1 cellular context compared by ENCODE assay signal in the genomic region with DNA sequence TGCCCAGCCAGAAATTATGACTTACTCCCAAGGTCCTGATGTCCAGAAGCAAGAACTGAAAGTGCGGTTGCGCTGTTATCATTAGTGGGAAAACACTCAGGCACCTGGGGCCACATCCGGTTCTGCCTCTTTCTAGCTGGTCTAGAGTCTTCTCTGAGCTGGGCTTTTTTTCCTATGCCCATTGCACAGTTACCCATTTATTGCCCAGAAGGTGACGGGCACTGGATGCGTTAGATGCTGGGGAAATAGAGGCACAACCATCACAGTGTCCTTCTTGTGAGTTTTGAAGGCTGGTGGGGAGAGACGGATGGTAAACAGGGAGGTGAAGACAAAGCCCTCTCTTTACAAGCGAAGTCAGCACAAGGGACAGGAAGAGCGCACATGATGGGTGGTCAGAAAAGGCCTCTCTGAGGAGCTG.
TF ChIP-seq lines count a peak whose summit lies in the region.

No MANE protein-coding gene starts in this region.

TF ChIP-seq in GM12878, 131 proteins besides CTCF, POLR2A, EP300 and RAD21 (continues in another document):
- TF ChIP-seq, protein P1, sequence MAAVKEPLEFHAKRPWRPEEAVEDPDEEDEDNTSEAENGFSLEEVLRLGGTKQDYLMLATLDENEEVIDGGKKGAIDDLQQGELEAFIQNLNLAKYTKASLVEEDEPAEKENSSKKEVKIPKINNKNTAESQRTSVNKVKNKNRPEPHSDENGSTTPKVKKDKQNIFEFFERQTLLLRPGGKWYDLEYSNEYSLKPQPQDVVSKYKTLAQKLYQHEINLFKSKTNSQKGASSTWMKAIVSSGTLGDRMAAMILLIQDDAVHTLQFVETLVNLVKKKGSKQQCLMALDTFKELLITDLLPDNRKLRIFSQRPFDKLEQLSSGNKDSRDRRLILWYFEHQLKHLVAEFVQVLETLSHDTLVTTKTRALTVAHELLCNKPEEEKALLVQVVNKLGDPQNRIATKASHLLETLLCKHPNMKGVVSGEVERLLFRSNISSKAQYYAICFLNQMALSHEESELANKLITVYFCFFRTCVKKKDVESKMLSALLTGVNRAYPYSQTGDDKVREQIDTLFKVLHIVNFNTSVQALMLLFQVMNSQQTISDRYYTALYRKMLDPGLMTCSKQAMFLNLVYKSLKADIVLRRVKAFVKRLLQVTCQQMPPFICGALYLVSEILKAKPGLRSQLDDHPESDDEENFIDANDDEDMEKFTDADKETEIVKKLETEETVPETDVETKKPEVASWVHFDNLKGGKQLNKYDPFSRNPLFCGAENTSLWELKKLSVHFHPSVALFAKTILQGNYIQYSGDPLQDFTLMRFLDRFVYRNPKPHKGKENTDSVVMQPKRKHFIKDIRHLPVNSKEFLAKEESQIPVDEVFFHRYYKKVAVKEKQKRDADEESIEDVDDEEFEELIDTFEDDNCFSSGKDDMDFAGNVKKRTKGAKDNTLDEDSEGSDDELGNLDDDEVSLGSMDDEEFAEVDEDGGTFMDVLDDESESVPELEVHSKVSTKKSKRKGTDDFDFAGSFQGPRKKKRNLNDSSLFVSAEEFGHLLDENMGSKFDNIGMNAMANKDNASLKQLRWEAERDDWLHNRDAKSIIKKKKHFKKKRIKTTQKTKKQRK (IDR thresholded peaks at IDR 0.05; ENCODE audit: low read depth, low read length), result no peak
- TF ChIP-seq WRNIP1 (IDR thresholded peaks at IDR 0.05; ENCODE audit: borderline replicate concordance, low read depth, low read length) (0 out of 2 replicates have a peak, but pooled peaks have one; percentile 65), TCF12 (IDR thresholded peaks at IDR 0.05; ENCODE audit: low read depth, low read length) (peak; percentile 92; the same call in 1 of the 2 replicates), GATAD2B (conservative IDR thresholded peaks at IDR 0.05; ENCODE audit: low read depth) (peak; percentile 88), SUZ12 (IDR thresholded peaks at IDR 0.05; ENCODE audit: unreplicated experiment) (no peak), BACH1 (IDR thresholded peaks at IDR 0.05; ENCODE audit: borderline replicate concordance) (peak; percentile 49; the same call in 1 of the 2 replicates), MEF2A (IDR thresholded peaks at IDR 0.05; ENCODE audit: insufficient read depth, low read depth, low read length) (0 out of 2 replicates have a peak, but pooled peaks have one; percentile 58), EED (IDR thresholded peaks at IDR 0.05; ENCODE audit: low read depth) (peak; percentile 99), POLR2AphosphoS5 (IDR thresholded peaks at IDR 0.05; ENCODE audit: low read length) (peak; percentile 16; the same call in 1 of the 2 replicates), BCL11A (IDR thresholded peaks at IDR 0.05; ENCODE audit: low read depth, low read length) (peak; percentile 94), ZNF217 (IDR thresholded peaks at IDR 0.05) (no peak), MTA3 (IDR thresholded peaks at IDR 0.05; ENCODE audit: borderline replicate concordance, low read length) (no peak), SIX5 (IDR thresholded peaks at IDR 0.05; ENCODE audit: low read depth, low read length, severe bottlenecking) (no peak), SRF (IDR thresholded peaks at IDR 0.05; ENCODE audit: low read depth in 2 of 2, low read length in 2 of 2) (0 out of 4 replicates have a peak, but pooled peaks of 1 of the 2 experiments have one; percentile 21), JUNB (IDR thresholded peaks at IDR 0.05) (0 out of 2 replicates have a peak, but pooled peaks have one; percentile 4), BMI1 (IDR thresholded peaks at IDR 0.05; ENCODE audit: borderline replicate concordance) (no peak), CHD1 (IDR thresholded peaks at IDR 0.05; ENCODE audit: low read depth, low read length) (0 out of 2 replicates have a peak, but pooled peaks have one; percentile 26), ZNF384 (IDR thresholded peaks at IDR 0.05; ENCODE audit: borderline replicate concordance, low read depth, low read length) (no peak), NR2F1 (conservative IDR thresholded peaks at IDR 0.05) (no peak; the same call in 1 of the 2 replicates), CREM (IDR thresholded peaks at IDR 0.05; ENCODE audit: low read depth) (no peak), SMAD1 (IDR thresholded peaks at IDR 0.05; ENCODE audit: low read depth, partially characterized antibody) (no peak), IKZF2 (IDR thresholded peaks at IDR 0.05) (peak; percentile 95 to 97), TCF3 (IDR thresholded peaks at IDR 0.05; ENCODE audit: borderline replicate concordance, insufficient read depth, low read depth, low read length) (peak; percentile 89), HDGF (IDR thresholded peaks at IDR 0.05) (peak; percentile 76; the same call in 1 of the 2 replicates), IRF4 (IDR thresholded peaks at IDR 0.05; ENCODE audit: low read depth, low read length) (peak; percentile 68), MEF2B (IDR thresholded peaks at IDR 0.05; ENCODE audit: partially characterized antibody, poor library complexity, severe bottlenecking) (peak; percentile 25), SMAD5 (IDR thresholded peaks at IDR 0.05; ENCODE audit: low read depth) (no peak)
- TF ChIP-seq, protein P2, sequence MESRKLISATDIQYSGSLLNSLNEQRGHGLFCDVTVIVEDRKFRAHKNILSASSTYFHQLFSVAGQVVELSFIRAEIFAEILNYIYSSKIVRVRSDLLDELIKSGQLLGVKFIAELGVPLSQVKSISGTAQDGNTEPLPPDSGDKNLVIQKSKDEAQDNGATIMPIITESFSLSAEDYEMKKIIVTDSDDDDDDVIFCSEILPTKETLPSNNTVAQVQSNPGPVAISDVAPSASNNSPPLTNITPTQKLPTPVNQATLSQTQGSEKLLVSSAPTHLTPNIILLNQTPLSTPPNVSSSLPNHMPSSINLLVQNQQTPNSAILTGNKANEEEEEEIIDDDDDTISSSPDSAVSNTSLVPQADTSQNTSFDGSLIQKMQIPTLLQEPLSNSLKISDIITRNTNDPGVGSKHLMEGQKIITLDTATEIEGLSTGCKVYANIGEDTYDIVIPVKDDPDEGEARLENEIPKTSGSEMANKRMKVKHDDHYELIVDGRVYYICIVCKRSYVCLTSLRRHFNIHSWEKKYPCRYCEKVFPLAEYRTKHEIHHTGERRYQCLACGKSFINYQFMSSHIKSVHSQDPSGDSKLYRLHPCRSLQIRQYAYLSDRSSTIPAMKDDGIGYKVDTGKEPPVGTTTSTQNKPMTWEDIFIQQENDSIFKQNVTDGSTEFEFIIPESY (IDR thresholded peaks at IDR 0.05), result no peak
- TF ChIP-seq, protein P3, sequence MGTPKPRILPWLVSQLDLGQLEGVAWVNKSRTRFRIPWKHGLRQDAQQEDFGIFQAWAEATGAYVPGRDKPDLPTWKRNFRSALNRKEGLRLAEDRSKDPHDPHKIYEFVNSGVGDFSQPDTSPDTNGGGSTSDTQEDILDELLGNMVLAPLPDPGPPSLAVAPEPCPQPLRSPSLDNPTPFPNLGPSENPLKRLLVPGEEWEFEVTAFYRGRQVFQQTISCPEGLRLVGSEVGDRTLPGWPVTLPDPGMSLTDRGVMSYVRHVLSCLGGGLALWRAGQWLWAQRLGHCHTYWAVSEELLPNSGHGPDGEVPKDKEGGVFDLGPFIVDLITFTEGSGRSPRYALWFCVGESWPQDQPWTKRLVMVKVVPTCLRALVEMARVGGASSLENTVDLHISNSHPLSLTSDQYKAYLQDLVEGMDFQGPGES (IDR thresholded peaks at IDR 0.05), result no peak
- TF ChIP-seq, protein P4, sequence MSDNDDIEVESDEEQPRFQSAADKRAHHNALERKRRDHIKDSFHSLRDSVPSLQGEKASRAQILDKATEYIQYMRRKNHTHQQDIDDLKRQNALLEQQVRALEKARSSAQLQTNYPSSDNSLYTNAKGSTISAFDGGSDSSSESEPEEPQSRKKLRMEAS (IDR thresholded peaks at IDR 0.05; ENCODE audit: low read depth, low read length), result 0 out of 2 replicates have a peak, but pooled peaks have one; percentile 7
- TF ChIP-seq, protein P5, sequence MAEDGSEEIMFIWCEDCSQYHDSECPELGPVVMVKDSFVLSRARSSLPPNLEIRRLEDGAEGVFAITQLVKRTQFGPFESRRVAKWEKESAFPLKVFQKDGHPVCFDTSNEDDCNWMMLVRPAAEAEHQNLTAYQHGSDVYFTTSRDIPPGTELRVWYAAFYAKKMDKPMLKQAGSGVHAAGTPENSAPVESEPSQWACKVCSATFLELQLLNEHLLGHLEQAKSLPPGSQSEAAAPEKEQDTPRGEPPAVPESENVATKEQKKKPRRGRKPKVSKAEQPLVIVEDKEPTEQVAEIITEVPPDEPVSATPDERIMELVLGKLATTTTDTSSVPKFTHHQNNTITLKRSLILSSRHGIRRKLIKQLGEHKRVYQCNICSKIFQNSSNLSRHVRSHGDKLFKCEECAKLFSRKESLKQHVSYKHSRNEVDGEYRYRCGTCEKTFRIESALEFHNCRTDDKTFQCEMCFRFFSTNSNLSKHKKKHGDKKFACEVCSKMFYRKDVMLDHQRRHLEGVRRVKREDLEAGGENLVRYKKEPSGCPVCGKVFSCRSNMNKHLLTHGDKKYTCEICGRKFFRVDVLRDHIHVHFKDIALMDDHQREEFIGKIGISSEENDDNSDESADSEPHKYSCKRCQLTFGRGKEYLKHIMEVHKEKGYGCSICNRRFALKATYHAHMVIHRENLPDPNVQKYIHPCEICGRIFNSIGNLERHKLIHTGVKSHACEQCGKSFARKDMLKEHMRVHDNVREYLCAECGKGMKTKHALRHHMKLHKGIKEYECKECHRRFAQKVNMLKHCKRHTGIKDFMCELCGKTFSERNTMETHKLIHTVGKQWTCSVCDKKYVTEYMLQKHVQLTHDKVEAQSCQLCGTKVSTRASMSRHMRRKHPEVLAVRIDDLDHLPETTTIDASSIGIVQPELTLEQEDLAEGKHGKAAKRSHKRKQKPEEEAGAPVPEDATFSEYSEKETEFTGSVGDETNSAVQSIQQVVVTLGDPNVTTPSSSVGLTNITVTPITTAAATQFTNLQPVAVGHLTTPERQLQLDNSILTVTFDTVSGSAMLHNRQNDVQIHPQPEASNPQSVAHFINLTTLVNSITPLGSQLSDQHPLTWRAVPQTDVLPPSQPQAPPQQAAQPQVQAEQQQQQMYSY (CRISPR knock-in tag; IDR thresholded peaks at IDR 0.05), result no peak
- TF ChIP-seq, protein P6, sequence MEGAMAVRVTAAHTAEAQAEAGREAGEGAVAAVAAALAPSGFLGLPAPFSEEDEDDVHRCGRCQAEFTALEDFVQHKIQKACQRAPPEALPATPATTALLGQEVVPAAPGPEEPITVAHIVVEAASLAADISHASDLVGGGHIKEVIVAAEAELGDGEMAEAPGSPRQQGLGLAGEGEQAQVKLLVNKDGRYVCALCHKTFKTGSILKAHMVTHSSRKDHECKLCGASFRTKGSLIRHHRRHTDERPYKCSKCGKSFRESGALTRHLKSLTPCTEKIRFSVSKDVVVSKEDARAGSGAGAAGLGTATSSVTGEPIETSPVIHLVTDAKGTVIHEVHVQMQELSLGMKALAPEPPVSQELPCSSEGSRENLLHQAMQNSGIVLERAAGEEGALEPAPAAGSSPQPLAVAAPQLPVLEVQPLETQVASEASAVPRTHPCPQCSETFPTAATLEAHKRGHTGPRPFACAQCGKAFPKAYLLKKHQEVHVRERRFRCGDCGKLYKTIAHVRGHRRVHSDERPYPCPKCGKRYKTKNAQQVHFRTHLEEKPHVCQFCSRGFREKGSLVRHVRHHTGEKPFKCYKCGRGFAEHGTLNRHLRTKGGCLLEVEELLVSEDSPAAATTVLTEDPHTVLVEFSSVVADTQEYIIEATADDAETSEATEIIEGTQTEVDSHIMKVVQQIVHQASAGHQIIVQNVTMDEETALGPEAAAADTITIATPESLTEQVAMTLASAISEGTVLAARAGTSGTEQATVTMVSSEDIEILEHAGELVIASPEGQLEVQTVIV (IDR thresholded peaks at IDR 0.05; ENCODE audit: borderline replicate concordance, partially characterized antibody), result no peak
- TF ChIP-seq, protein P7, sequence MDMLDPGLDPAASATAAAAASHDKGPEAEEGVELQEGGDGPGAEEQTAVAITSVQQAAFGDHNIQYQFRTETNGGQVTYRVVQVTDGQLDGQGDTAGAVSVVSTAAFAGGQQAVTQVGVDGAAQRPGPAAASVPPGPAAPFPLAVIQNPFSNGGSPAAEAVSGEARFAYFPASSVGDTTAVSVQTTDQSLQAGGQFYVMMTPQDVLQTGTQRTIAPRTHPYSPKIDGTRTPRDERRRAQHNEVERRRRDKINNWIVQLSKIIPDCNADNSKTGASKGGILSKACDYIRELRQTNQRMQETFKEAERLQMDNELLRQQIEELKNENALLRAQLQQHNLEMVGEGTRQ (IDR thresholded peaks at IDR 0.05; ENCODE audit: borderline replicate concordance, low read depth, low read length), result no peak
- TF ChIP-seq, protein P8, sequence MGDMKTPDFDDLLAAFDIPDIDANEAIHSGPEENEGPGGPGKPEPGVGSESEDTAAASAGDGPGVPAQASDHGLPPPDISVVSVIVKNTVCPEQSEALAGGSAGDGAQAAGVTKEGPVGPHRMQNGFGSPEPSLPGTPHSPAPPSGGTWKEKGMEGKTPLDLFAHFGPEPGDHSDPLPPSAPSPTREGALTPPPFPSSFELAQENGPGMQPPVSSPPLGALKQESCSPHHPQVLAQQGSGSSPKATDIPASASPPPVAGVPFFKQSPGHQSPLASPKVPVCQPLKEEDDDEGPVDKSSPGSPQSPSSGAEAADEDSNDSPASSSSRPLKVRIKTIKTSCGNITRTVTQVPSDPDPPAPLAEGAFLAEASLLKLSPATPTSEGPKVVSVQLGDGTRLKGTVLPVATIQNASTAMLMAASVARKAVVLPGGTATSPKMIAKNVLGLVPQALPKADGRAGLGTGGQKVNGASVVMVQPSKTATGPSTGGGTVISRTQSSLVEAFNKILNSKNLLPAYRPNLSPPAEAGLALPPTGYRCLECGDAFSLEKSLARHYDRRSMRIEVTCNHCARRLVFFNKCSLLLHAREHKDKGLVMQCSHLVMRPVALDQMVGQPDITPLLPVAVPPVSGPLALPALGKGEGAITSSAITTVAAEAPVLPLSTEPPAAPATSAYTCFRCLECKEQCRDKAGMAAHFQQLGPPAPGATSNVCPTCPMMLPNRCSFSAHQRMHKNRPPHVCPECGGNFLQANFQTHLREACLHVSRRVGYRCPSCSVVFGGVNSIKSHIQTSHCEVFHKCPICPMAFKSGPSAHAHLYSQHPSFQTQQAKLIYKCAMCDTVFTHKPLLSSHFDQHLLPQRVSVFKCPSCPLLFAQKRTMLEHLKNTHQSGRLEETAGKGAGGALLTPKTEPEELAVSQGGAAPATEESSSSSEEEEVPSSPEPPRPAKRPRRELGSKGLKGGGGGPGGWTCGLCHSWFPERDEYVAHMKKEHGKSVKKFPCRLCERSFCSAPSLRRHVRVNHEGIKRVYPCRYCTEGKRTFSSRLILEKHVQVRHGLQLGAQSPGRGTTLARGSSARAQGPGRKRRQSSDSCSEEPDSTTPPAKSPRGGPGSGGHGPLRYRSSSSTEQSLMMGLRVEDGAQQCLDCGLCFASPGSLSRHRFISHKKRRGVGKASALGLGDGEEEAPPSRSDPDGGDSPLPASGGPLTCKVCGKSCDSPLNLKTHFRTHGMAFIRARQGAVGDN (IDR thresholded peaks at IDR 0.05), result peak; percentile 36; the same call in 1 of the 2 replicates
